Comparison of ENCODE assay signal across 11 cellular contexts in genomic region chr20:38123021-38123587, GRCh38. TPM values are rescaled to one million over a fixed set of nuclear protein-coding genes. Genes with fewer than 3 reads are reported as not detected.
DNase-seq lines count a peak whose midpoint lies in the region; ATAC-seq and TF ChIP-seq lines count a peak whose summit lies in the region.
"Had no signal": no experiment of that assay in that cellular context is flagged by ENCODE, and none has a peak within 500 bp of the region (broad histone marks: within the 10 kb centered on the region; RNA-seq: fewer than 3 reads in every experiment).

No MANE protein-coding gene starts in this region.

- no peaks in the 10 kb centered on the region for H3K36me3 Mint-ChIP-seq in nephron progenitor cell (ENCODE audit: low read depth)
- H3K36me3 Mint-ChIP-seq: memory B cell had no signal

- TF ChIP-seq CTCF in RWPE1 (conservative IDR thresholded peaks at IDR 0.05; ENCODE audit: low read depth), result no peak
- no peak for TF ChIP-seq CTCF in nephron progenitor cell (IDR thresholded peaks at IDR 0.05)
- TF ChIP-seq CTCF in GM20000 (IDR thresholded peaks at IDR 0.05; ENCODE audit: extremely low read depth, missing control alignments), result no peak

- ATAC-seq in GM21717 (IDR thresholded peaks at IDR 0.05; ENCODE audit: unreplicated experiment) (no peak), HG03442 (IDR thresholded peaks at IDR 0.05; ENCODE audit: unreplicated experiment) (no peak)
- ATAC-seq: activated CD4-positive, CD25-positive, alpha-beta regulatory T cell treated with anti-CD3 and anti-CD28 coated beads, Interleukin-2, amount 50 U/mL, for 24 hours had no signal

- DNase-seq in EH (ENCODE audit: low read depth), result peak; percentile 85
- no peak for DNase-seq in RWPE1 (ENCODE audit: low spot score)
- DNase-seq in dermis blood vessel endothelial cell, result peak; percentile 52
- no peak for DNase-seq in nephron progenitor cell
- no peak for DNase-seq in GM20000 (ENCODE audit: low spot score)
- DNase-seq in SKM-1 treated with dmso at 0.1 percent for 144 hours (lab: John Stamatoyannopoulos, UW; ENCODE audit: unreplicated experiment), result no peak
- DNase-seq: stimulated activated CD4-positive, alpha-beta T cell treated with anti-CD3 and anti-CD28 coated beads, Interleukin-2, amount 100 ng/mL, for 48 hours had no signal

- POLR2A ChIA-PET in RWPE1 (lab: Yijun Ruan, JAX; ENCODE audit: low non-redundant PET), result no interaction called here

- H3K27ac ChIP-seq in RWPE1, result peak overlapping the region; percentile 38

- no peaks in the 10 kb centered on the region for H3K9me3 Mint-ChIP-seq in nephron progenitor cell
- H3K9me3 Mint-ChIP-seq: memory B cell had no signal

- no peak overlapping the region for H3K4me3 Mint-ChIP-seq in nephron progenitor cell
- H3K4me3 Mint-ChIP-seq: memory B cell had no signal

- peak overlapping the region; percentile 81 for H3K27ac Mint-ChIP-seq in nephron progenitor cell

- H3K4me1 Mint-ChIP-seq in nephron progenitor cell, result peaks cover 24% of the 10 kb centered on the region

- CTCF ChIA-PET in RWPE1 (lab: Yijun Ruan, JAX), result interaction anchor here (1.4 kb wide), 2 partner anchors 9 to 65 kb away, joined by 3 to 6 read pairs; no protein-coding TSS in a partner anchor

- peaks cover 5% of the 10 kb centered on the region for H3K27me3 Mint-ChIP-seq in nephron progenitor cell (ENCODE audit: low read depth, poor library complexity)
- H3K27me3 Mint-ChIP-seq: memory B cell had no signal

RNA-seq across cellular contexts. Expression of gene TGM2, which starts 42.0 kb away (rescaled TPM):
- total RNA-seq in dermis blood vessel endothelial cell, result 401 and 1,564 TPM in 2 replicates

Comparison
In these comparisons a context has a peak if more than half of its experiments do, and no peak if none do; other contexts are left out.
1. DNase-seq: peak in EH (single experiment) and dermis blood vessel endothelial cell (single experiment); none in RWPE1 (single experiment), nephron progenitor cell (single experiment), GM20000 (single experiment) and SKM-1 treated with dmso at 0.1 percent for 144 hours (single experiment).